ENCODE assay signal across 10 cellular contexts in the genomic region with DNA sequence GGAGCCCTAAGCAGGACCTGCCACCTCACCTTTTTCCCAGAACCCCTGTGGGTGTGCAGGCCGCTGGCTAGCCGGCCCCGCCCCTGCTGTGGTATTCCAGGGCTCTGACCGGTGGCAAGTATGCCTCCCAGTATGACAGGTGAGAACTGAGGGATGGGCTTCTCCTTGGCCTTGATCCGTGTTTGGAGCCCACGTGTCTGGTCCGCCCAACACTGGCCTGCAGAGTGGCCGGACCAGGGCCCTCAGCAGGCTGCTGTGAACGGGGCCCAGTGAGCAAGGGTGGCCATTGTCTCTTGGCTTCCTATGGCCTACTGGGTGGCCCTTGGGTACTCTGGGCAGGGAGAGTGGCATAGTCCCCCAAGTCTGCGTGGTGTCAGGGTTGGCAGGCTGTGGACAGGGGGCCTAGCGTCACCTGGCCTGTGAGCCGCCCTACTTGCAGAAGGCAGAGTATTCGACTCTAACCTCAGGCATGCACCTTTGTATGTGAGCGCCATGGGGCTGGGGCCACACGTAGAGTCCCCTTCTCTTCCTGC. TPM values are rescaled to one million over a fixed set of nuclear protein-coding genes. Genes with fewer than 3 reads are reported as not detected.
DNase-seq lines count a peak whose midpoint lies in the region; FAIRE-seq and TF ChIP-seq lines count a peak whose summit lies in the region.
"Had no signal": no experiment of that assay in that cellular context is flagged by ENCODE, and none has a peak within 500 bp of the region (broad histone marks: within the 10 kb centered on the region; RNA-seq: fewer than 3 reads in every experiment).

No MANE protein-coding gene starts in this region.

- DNase-seq in Calu3 (peak; percentile 42), SW480 (ENCODE audit: low spot score) (peak; percentile 39), progenitor cell of endocrine pancreas (ENCODE audit: low spot score, unreplicated experiment) (no peak), NCI-H524 treated with DMSO at 0.1 percent for 48 hours (lab: John Stamatoyannopoulos, UW) (no peak), iPS-NIHi11 (ENCODE audit: low spot score) (no peak), GM12892 (ENCODE audit: insufficient read length) (no peak), SHP77 treated with DMSO at 0.1 percent for 48 hours (lab: John Stamatoyannopoulos, UW) (no peak)

- CTCF ChIA-PET in Calu3 (lab: Charles Lee): interaction anchor here (1.3 to 1.4 kb wide), 2 partner anchors 10 to 17 kb away, joined by 3 to 4 read pairs; partner anchors contain the start of gene CAPN10

- H3K4me1 ChIP-seq in esophagus (ENCODE audit: control insufficient read depth in 2 of 2, insufficient read depth in 2 of 2, low read length in 1 of 2): peaks cover 32 to 54% of the 10 kb centered on the region in 2 donors

- H3K9me3 Mint-ChIP-seq in Calu3 (ENCODE audit: low read depth, unreplicated experiment): no peaks in the 10 kb centered on the region
- no peaks in the 10 kb centered on the region for H3K9me3 Mint-ChIP-seq in progenitor cell of endocrine pancreas (ENCODE audit: low read depth)

- peak overlapping the region in 1 of 2 donors; percentile 1 for H3K27ac ChIP-seq in esophagus (ENCODE audit: low read depth in 2 of 2, low read length in 1 of 2)
- H3K27ac ChIP-seq: thyroid gland had no signal

- no peaks in the 10 kb centered on the region for H3K27me3 Mint-ChIP-seq in Calu3 (ENCODE audit: unreplicated experiment)
- no peaks in the 10 kb centered on the region for H3K27me3 Mint-ChIP-seq in progenitor cell of endocrine pancreas

- H3K4me3 Mint-ChIP-seq in Calu3 (ENCODE audit: low read depth, unreplicated experiment) (peak overlapping the region; percentile 85), progenitor cell of endocrine pancreas (ENCODE audit: low read depth) (peak overlapping the region; percentile 78)

- H3K27ac Mint-ChIP-seq in Calu3 (ENCODE audit: unreplicated experiment) (peak overlapping the region; percentile 88), progenitor cell of endocrine pancreas (no peak overlapping the region)

- BruUV-seq in Calu3 (replicated peaks; lab: Mats Ljungman, UMichigan): no TSS peak

- intact Hi-C loops in Calu3 (cut with micrococcal nuclease; ENCODE audit: unreplicated experiment): no loop called here

- no peak for TF ChIP-seq CTCF in Calu3 (IDR thresholded peaks at IDR 0.05; ENCODE audit: unreplicated experiment)
- no peak for TF ChIP-seq CTCF in progenitor cell of endocrine pancreas (IDR thresholded peaks at IDR 0.05; ENCODE audit: unreplicated experiment)

- peak overlapping the region; percentile 80 to 87 for H3K4me3 ChIP-seq in esophagus (ENCODE audit: low read depth in 1 of 2, low read length in 2 of 2)

- H3K27me3 ChIP-seq in esophagus (ENCODE audit: control insufficient read depth in 1 of 2, insufficient read depth in 2 of 2, low read length in 2 of 2): no peaks in the 10 kb centered on the region
- H3K27me3 ChIP-seq: gastrocnemius medialis, thyroid gland had no signal

- no peak for TF ChIP-seq POLR2A in GM12892 (IDR thresholded peaks at IDR 0.05; ENCODE audit: low read depth, low read length)

- H3K4me1 Mint-ChIP-seq in Calu3 (ENCODE audit: low read depth, unreplicated experiment): peaks cover 20% of the 10 kb centered on the region
- H3K4me1 Mint-ChIP-seq in progenitor cell of endocrine pancreas (ENCODE audit: low read depth): peaks cover 18% of the 10 kb centered on the region

- FAIRE-seq in GM12892 (lab: Jason Lieb, UNC): no peak

- 80 to 85% methylated on average over 15 of the region's 15 CpGs for WGBS in esophagus, 2 donors

- H3K36me3 Mint-ChIP-seq in Calu3 (ENCODE audit: insufficient read depth, unreplicated experiment): peaks cover 81% of the 10 kb centered on the region
- H3K36me3 Mint-ChIP-seq in progenitor cell of endocrine pancreas (ENCODE audit: insufficient read depth): peaks cover 1% of the 10 kb centered on the region

- no peaks in the 10 kb centered on the region for H3K9me3 ChIP-seq in esophagus (ENCODE audit: control insufficient read depth in 2 of 2, insufficient read depth in 1 of 2, low read depth in 1 of 2, low read length in 1 of 2)
- H3K9me3 ChIP-seq: gastrocnemius medialis, thyroid gland had no signal

- H3K36me3 ChIP-seq in esophagus (ENCODE audit: control insufficient read depth in 2 of 2, insufficient read depth in 2 of 2, low read length in 1 of 2): peaks cover 0 to 29% of the 10 kb centered on the region in 2 donors

RNA-seq across cellular contexts. Expression of gene RNPEPL1, which starts 1.8 kb away (rescaled TPM):
- total RNA-seq in Calu3 (2022) (80.6 and 82.9 TPM in 2 replicates), progenitor cell of endocrine pancreas (50.8 and 52.2 TPM in 2 replicates)
- polyA plus RNA-seq in esophagus: 100 to 1,000 TPM in 1 of 2 donors, 10 to 100 TPM in 1; 65.9 to 160 TPM
- 10.2 TPM for polyA plus RNA-seq in GM12892 (2012; ENCODE audit: missing spikeins)

RNA-seq across cellular contexts. Expression of gene DUSP28, which starts 9.9 kb away (rescaled TPM):
- total RNA-seq in Calu3 (2022) (5.1 and 8.5 TPM in 2 replicates), progenitor cell of endocrine pancreas (4.9 and 6.4 TPM in 2 replicates)
- polyA plus RNA-seq in esophagus: 1 to 10 TPM; 3.5 to 3.8 TPM
- polyA plus RNA-seq in GM12892 (2012; ENCODE audit: missing spikeins): 7.3 TPM

RNA-seq across cellular contexts. Expression of gene ANKMY1, which starts 12.3 kb away (rescaled TPM):
- total RNA-seq in Calu3 (2022) (34.9 and 38.2 TPM in 2 replicates), progenitor cell of endocrine pancreas (29.0 and 29.2 TPM in 2 replicates)
- polyA plus RNA-seq in esophagus: 10 to 100 TPM in 1 of 2 donors, 1 to 10 TPM in 1; 4.8 to 16.2 TPM
- polyA plus RNA-seq in GM12892 (2012; ENCODE audit: missing spikeins): 9.9 TPM

RNA-seq across cellular contexts. Expression of gene CAPN10, which starts 16.5 kb away (rescaled TPM):
- total RNA-seq in Calu3 (2022) (49.3 and 52.6 TPM in 2 replicates), progenitor cell of endocrine pancreas (65.5 and 67.2 TPM in 2 replicates)
- polyA plus RNA-seq in esophagus: 10 to 100 TPM; 17.5 to 28.4 TPM
- polyA plus RNA-seq in GM12892 (2012; ENCODE audit: missing spikeins): 12.0 TPM

RNA-seq across cellular contexts. Expression of gene GPR35, which starts 55.2 kb away (rescaled TPM):
- 40.3 and 49.4 TPM in 2 replicates for total RNA-seq in Calu3 (2022)
- 1 to 10 TPM; 2.1 to 3.1 TPM for polyA plus RNA-seq in esophagus
- total RNA-seq in progenitor cell of endocrine pancreas: 5.8 and 6.5 TPM in 2 replicates
- polyA plus RNA-seq in GM12892 (2012; ENCODE audit: missing spikeins): 1.1 TPM

Comparison
In these comparisons a context has a peak if more than half of its experiments do, and no peak if none do; other contexts are left out.
1. DNase-seq: peak in Calu3 (single experiment) and SW480 (single experiment); none in progenitor cell of endocrine pancreas (single experiment), NCI-H524 treated with DMSO at 0.1 percent for 48 hours (single experiment), iPS-NIHi11 (single experiment), GM12892 (single experiment) and SHP77 treated with DMSO at 0.1 percent for 48 hours (single experiment).